In the genomic region with DNA sequence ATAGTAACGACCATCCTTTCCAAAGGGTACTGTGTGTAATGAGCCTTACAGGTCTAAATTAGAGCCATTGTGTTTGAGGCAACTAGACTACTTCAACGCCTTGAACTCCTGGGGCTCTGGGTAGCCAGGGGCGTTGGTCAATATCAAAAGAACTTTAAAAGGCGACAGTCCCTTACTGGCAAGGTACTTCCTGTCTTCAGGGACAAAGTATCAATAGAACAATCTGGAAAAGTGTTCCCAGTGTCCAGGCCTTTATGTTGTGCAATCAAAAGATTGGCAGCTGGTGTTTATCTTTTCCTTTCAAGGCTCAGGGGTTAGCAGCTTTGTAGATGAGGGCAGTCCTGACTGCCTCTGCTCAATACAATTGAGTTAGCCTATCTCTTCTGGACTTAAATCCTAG, we compare ENCODE assay signal across 1 cellular context.
TF ChIP-seq lines count a peak whose summit lies in the region.

No MANE protein-coding gene starts in this region.

TF ChIP-seq in HepG2, 621 proteins besides CTCF, POLR2A, EP300 and RAD21 (continued from another document and continues in another):
- no peak for TF ChIP-seq LRRFIP1 (CRISPR knock-in tag; conservative IDR thresholded peaks at IDR 0.05)
- no peak for TF ChIP-seq MYPOP (CRISPR knock-in tag; IDR thresholded peaks at IDR 0.05)
- no peak for TF ChIP-seq NKX3-1 (CRISPR knock-in tag; IDR thresholded peaks at IDR 0.05)
- TF ChIP-seq GFI1 (CRISPR knock-in tag; IDR thresholded peaks at IDR 0.05; ENCODE audit: borderline replicate concordance), result no peak
- no peak for TF ChIP-seq ZFP82 (CRISPR knock-in tag; IDR thresholded peaks at IDR 0.05; ENCODE audit: borderline replicate concordance)
- no peak for TF ChIP-seq KLF12 (CRISPR knock-in tag; IDR thresholded peaks at IDR 0.05; ENCODE audit: borderline replicate concordance)
- no peak for TF ChIP-seq HES4 (CRISPR knock-in tag; IDR thresholded peaks at IDR 0.05; ENCODE audit: borderline replicate concordance)
- no peak for TF ChIP-seq ZBTB42 (CRISPR knock-in tag; IDR thresholded peaks at IDR 0.05)
- no peak for TF ChIP-seq FOXA1 (IDR thresholded peaks at IDR 0.05)
- peak; percentile 79 for TF ChIP-seq FOXA1 (CRISPR knock-in tag; IDR thresholded peaks at IDR 0.05)
- TF ChIP-seq ZNF503 (CRISPR knock-in tag; IDR thresholded peaks at IDR 0.05), result 0 out of 2 replicates have a peak, but pooled peaks have one; percentile 44
- no peak for TF ChIP-seq SIN3B (IDR thresholded peaks at IDR 0.05; ENCODE audit: low read length)
- TF ChIP-seq, protein P1, sequence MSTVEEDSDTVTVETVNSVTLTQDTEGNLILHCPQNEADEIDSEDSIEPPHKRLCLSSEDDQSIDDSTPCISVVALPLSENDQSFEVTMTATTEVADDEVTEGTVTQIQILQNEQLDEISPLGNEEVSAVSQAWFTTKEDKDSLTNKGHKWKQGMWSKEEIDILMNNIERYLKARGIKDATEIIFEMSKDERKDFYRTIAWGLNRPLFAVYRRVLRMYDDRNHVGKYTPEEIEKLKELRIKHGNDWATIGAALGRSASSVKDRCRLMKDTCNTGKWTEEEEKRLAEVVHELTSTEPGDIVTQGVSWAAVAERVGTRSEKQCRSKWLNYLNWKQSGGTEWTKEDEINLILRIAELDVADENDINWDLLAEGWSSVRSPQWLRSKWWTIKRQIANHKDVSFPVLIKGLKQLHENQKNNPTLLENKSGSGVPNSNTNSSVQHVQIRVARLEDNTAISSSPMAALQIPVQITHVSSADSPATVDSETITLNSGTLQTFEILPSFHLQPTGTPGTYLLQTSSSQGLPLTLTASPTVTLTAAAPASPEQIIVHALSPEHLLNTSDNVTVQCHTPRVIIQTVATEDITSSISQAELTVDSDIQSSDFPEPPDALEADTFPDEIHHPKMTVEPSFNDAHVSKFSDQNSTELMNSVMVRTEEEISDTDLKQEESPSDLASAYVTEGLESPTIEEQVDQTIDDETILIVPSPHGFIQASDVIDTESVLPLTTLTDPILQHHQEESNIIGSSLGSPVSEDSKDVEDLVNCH (CRISPR knock-in tag; IDR thresholded peaks at IDR 0.05), result no peak
- peak; percentile 38 for TF ChIP-seq BCL6 (CRISPR knock-in tag; IDR thresholded peaks at IDR 0.05)
- TF ChIP-seq ASH2L (IDR thresholded peaks at IDR 0.05; ENCODE audit: insufficient read length, low read depth, low read length), result no peak
- TF ChIP-seq ZMYM2 (CRISPR knock-in tag; IDR thresholded peaks at IDR 0.05), result peak; percentile 82
- no peak for TF ChIP-seq ZNF33B (CRISPR knock-in tag; IDR thresholded peaks at IDR 0.05)
- no peak for TF ChIP-seq ZC3H4 (CRISPR knock-in tag; IDR thresholded peaks at IDR 0.05; ENCODE audit: borderline replicate concordance)
- no peak for TF ChIP-seq SKI (IDR thresholded peaks at IDR 0.05; ENCODE audit: partially characterized antibody)
- no peak for TF ChIP-seq CEBPZ (IDR thresholded peaks at IDR 0.05; ENCODE audit: low read length)
- TF ChIP-seq, protein P2, sequence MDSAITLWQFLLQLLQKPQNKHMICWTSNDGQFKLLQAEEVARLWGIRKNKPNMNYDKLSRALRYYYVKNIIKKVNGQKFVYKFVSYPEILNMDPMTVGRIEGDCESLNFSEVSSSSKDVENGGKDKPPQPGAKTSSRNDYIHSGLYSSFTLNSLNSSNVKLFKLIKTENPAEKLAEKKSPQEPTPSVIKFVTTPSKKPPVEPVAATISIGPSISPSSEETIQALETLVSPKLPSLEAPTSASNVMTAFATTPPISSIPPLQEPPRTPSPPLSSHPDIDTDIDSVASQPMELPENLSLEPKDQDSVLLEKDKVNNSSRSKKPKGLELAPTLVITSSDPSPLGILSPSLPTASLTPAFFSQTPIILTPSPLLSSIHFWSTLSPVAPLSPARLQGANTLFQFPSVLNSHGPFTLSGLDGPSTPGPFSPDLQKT (CRISPR knock-in tag; IDR thresholded peaks at IDR 0.05; ENCODE audit: borderline replicate concordance), result no peak
- TF ChIP-seq ZNF598 (CRISPR knock-in tag; IDR thresholded peaks at IDR 0.05; ENCODE audit: borderline replicate concordance), result no peak
- no peak for TF ChIP-seq ZNF709 (CRISPR knock-in tag; IDR thresholded peaks at IDR 0.05)
- TF ChIP-seq ZMAT3 (CRISPR knock-in tag; conservative IDR thresholded peaks at IDR 0.05), result no peak
- TF ChIP-seq ZNF101 (CRISPR knock-in tag; IDR thresholded peaks at IDR 0.05; ENCODE audit: borderline replicate concordance, low read depth), result no peak
- no peak for TF ChIP-seq RORA (CRISPR knock-in tag; IDR thresholded peaks at IDR 0.05)
- TF ChIP-seq TERF1 (CRISPR knock-in tag; IDR thresholded peaks at IDR 0.05), result no peak
- no peak for TF ChIP-seq REST (IDR thresholded peaks at IDR 0.05; ENCODE audit: borderline replicate concordance in 1 of 2, low read depth in 1 of 2, low read length in 2 of 2)
- TF ChIP-seq FOXM1 (CRISPR knock-in tag; IDR thresholded peaks at IDR 0.05), result no peak
- no peak for TF ChIP-seq ZNF205 (CRISPR knock-in tag; IDR thresholded peaks at IDR 0.05)
- TF ChIP-seq, protein P3, sequence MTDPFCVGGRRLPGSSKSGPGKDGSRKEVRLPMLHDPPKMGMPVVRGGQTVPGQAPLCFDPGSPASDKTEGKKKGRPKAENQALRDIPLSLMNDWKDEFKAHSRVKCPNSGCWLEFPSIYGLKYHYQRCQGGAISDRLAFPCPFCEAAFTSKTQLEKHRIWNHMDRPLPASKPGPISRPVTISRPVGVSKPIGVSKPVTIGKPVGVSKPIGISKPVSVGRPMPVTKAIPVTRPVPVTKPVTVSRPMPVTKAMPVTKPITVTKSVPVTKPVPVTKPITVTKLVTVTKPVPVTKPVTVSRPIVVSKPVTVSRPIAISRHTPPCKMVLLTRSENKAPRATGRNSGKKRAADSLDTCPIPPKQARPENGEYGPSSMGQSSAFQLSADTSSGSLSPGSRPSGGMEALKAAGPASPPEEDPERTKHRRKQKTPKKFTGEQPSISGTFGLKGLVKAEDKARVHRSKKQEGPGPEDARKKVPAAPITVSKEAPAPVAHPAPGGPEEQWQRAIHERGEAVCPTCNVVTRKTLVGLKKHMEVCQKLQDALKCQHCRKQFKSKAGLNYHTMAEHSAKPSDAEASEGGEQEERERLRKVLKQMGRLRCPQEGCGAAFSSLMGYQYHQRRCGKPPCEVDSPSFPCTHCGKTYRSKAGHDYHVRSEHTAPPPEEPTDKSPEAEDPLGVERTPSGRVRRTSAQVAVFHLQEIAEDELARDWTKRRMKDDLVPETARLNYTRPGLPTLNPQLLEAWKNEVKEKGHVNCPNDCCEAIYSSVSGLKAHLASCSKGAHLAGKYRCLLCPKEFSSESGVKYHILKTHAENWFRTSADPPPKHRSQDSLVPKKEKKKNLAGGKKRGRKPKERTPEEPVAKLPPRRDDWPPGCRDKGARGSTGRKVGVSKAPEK (CRISPR knock-in tag; IDR thresholded peaks at IDR 0.05; ENCODE audit: borderline replicate concordance), result no peak
- TF ChIP-seq NFIB (CRISPR knock-in tag; IDR thresholded peaks at IDR 0.05; ENCODE audit: borderline replicate concordance), result no peak
- TF ChIP-seq HDAC2 (CRISPR knock-in tag; IDR thresholded peaks at IDR 0.05), result peak; percentile 73
- no peak for TF ChIP-seq ZNF230 (CRISPR knock-in tag; IDR thresholded peaks at IDR 0.05)
- TF ChIP-seq TARDBP (CRISPR knock-in tag; IDR thresholded peaks at IDR 0.05), result 0 out of 2 replicates have a peak, but pooled peaks have one; percentile 28
- TF ChIP-seq SYNCRIP (IDR thresholded peaks at IDR 0.05; ENCODE audit: insufficient read depth, low read depth, low read length), result no peak
- no peak for TF ChIP-seq ZNF737 (CRISPR knock-in tag; IDR thresholded peaks at IDR 0.05; ENCODE audit: borderline replicate concordance)
